In genomic region chr2:192960945-192961344, GRCh38 we compare ENCODE assay signal across 14 cellular contexts.
DNase-seq lines count a peak whose midpoint lies in the region; ATAC-seq and TF ChIP-seq lines count a peak whose summit lies in the region.
"Had no signal": no experiment of that assay in that cellular context is flagged by ENCODE, and none has a peak within 500 bp of the region (broad histone marks: within the 10 kb centered on the region; RNA-seq: fewer than 3 reads in every experiment).

No MANE protein-coding gene starts in this region.

- H3K4me3 ChIP-seq in RWPE2 (ENCODE audit: severe bottlenecking) (no peak overlapping the region), epithelial cell of esophagus (ENCODE audit: low read length) (no peak overlapping the region), vagina (no peak overlapping the region)
- H3K4me3 ChIP-seq: GM12878 had no signal

- TF ChIP-seq POLR2A in vagina (IDR thresholded peaks at IDR 0.05): no peak

- H3K4me1 ChIP-seq in RWPE2 (ENCODE audit: insufficient read depth, poor library complexity, severe bottlenecking) (peaks cover 14% of the 10 kb centered on the region), vagina (no peaks in the 10 kb centered on the region)

- no peaks in the 10 kb centered on the region for H3K36me3 ChIP-seq in RWPE2 (ENCODE audit: low read depth)
- no peaks in the 10 kb centered on the region for H3K36me3 ChIP-seq in vagina

- ATAC-seq in RWPE2 (ENCODE audit: low read depth) (peak; percentile 51), GM18870 (IDR thresholded peaks at IDR 0.05; ENCODE audit: unreplicated experiment) (no peak)
- ATAC-seq: GM12878, HCT116 had no signal

- no peak for TF ChIP-seq CTCF in RWPE2 (IDR thresholded peaks at IDR 0.05; ENCODE audit: poor library complexity, severe bottlenecking)
- no peak for TF ChIP-seq CTCF in epithelial cell of esophagus (IDR thresholded peaks at IDR 0.05; ENCODE audit: insufficient read depth, low read depth, low read length, missing control alignments)
- TF ChIP-seq CTCF in vagina (IDR thresholded peaks at IDR 0.05): no peak

- H3K9me3 ChIP-seq in RWPE2 (ENCODE audit: severe bottlenecking): no peaks in the 10 kb centered on the region
- no peaks in the 10 kb centered on the region for H3K9me3 ChIP-seq in vagina

- intact Hi-C loops in vagina (cut with DNase I): no loop called here

- H3K27me3 ChIP-seq in RWPE2 (ENCODE audit: insufficient read depth, poor library complexity, severe bottlenecking) (no peaks in the 10 kb centered on the region), vagina (no peaks in the 10 kb centered on the region)

- no peak overlapping the region for H3K27ac ChIP-seq in RWPE2 (ENCODE audit: poor library complexity, severe bottlenecking)
- no peak overlapping the region for H3K27ac ChIP-seq in vagina

- DNase-seq in ELR (ENCODE audit: low read depth) (peak; percentile 58), LHCN-M2 (ENCODE audit: low read depth) (peak; percentile 2), RWPE2 (ENCODE audit: low spot score) (no peak), epithelial cell of esophagus (ENCODE audit: low read depth) (peak; percentile 66), T1000 (lab: John Stamatoyannopoulos, UW) (no peak), vagina (ENCODE audit: extremely low spot score in 2 of 2) (no peak)
- no peak for DNase-seq in activated T-cell treated with anti-CD3 and anti-CD28 coated beads, Interleukin-2, amount 50 U/mL, for 48 hours
- DNase-seq: C1 segment of cervical spinal cord; Calu3; CD4-positive, alpha-beta T cell; DMS 273 treated with DMSO at 0.1 percent for 48 hours had no signal

Comparison
In these comparisons a context has a peak if more than half of its experiments do, and no peak if none do; other contexts are left out.
1. DNase-seq: peak in ELR (single experiment), LHCN-M2 (single experiment) and epithelial cell of esophagus (single experiment); none in RWPE2 (single experiment), activated T-cell treated with anti-CD3 and anti-CD28 coated beads, Interleukin-2, amount 50 U/mL, for 48 hours (0 of 2), T1000 (single experiment) and vagina (0 of 2).